Comparison of ENCODE assay signal across 22 cellular contexts in genomic region chr10:7971949-7972348, GRCh38.
DNase-seq lines count a peak whose midpoint lies in the region; ATAC-seq, FAIRE-seq and TF ChIP-seq lines count a peak whose summit lies in the region.
"Had no signal": no experiment of that assay in that cellular context is flagged by ENCODE, and none has a peak within 500 bp of the region (broad histone marks: within the 10 kb centered on the region; RNA-seq: fewer than 3 reads in every experiment).

No MANE protein-coding gene starts in this region.

- no peak overlapping the region for H3K9ac ChIP-seq in HepG2 (ENCODE audit: insufficient read depth, low read depth, low read length)

- DNase-seq in HCEC 1CT = peak; percentile 9
- peak; percentile 12 for DNase-seq in NCI-H460 (ENCODE audit: extremely low read depth, low read depth)
- peak; percentile 45 for DNase-seq in dermis blood vessel endothelial cell
- peak; percentile 25 to 54 for DNase-seq in lung microvascular endothelial cell (ENCODE audit: low read depth in 2 of 2)
- no peak for DNase-seq in activated gamma-delta T cell treated with Interleukin-2 at 50 U/mL for 16 hours
- DNase-seq in effector memory CD8-positive, alpha-beta T cell = no peak
- DNase-seq in HepG2 (ENCODE audit: low spot score) = no peak
- DNase-seq: CD8-positive, alpha-beta T cell; COR-L47; DMS153; DMS79 treated with DMSO at 0.1 percent for 48 hours; EL; GDM1; GOT3; H9; HFFc6 had no signal

- in situ Hi-C loops in HepG2 (cut with HindIII; ENCODE audit: extremely low pct_ligation_motif_present, low pct_unique_long_range_greater_than_20kb) = no loop called here

- BruUV-seq in HepG2 (replicated peaks; lab: Mats Ljungman, UMichigan) = no TSS peak

- POLR2A ChIA-PET in HepG2 (lab: Yijun Ruan, JAX) = no interaction called here

- no peak for TF ChIP-seq POLR2A in HepG2 (IDR thresholded peaks at IDR 0.05; ENCODE audit: insufficient read depth in 1 of 2, low read depth in 2 of 2, low read length in 2 of 2)

- no peak for FAIRE-seq in HepG2 (lab: Jason Lieb, UNC)
- FAIRE-seq: A549, D721Med, GM12892, GM19239, HTR-8/SVneo had no signal

- H3K27ac Mint-ChIP-seq in effector memory CD8-positive, alpha-beta T cell = no peak overlapping the region
- H3K27ac Mint-ChIP-seq: CD14-positive monocyte; CD8-positive, alpha-beta T cell; H9; HFFc6 had no signal

- TF ChIP-seq CTCF in HepG2 (CRISPR knock-in tag; IDR thresholded peaks at IDR 0.05) = no peak

- H3K4me2 ChIP-seq in HepG2 (ENCODE audit: low read depth, low read length) = no peak overlapping the region
- H3K4me2 ChIP-seq: A549 had no signal

- H3K4me1 ChIP-seq in HepG2 (ENCODE audit: insufficient read depth, low read length) = no peaks in the 10 kb centered on the region
- H3K4me1 ChIP-seq: A549 had no signal

- H3K27me3 ChIP-seq in HepG2 (ENCODE audit: control insufficient read depth in 1 of 2, insufficient read depth in 2 of 2, low read length in 2 of 2) = no peaks in the 10 kb centered on the region

- no peaks in the 10 kb centered on the region for H3K9me3 Mint-ChIP-seq in effector memory CD8-positive, alpha-beta T cell
- H3K9me3 Mint-ChIP-seq: CD8-positive, alpha-beta T cell; H9; HFFc6 had no signal

- no peak overlapping the region for H3K4me3 ChIP-seq in HepG2 (replicated peaks in 1 of 3; ENCODE audit: insufficient read depth in 1 of 3, low read depth in 2 of 3, low read length in 3 of 3)
- H3K4me3 ChIP-seq: A549 had no signal

- no peak overlapping the region for H2AFZ ChIP-seq in HepG2 (ENCODE audit: low read length)

- H3K79me2 ChIP-seq in HepG2 (ENCODE audit: insufficient read depth, low read length) = no peaks in the 10 kb centered on the region

- peaks cover 4 to 11% of the 10 kb centered on the region in 2 donors for H3K4me1 Mint-ChIP-seq in effector memory CD8-positive, alpha-beta T cell (ENCODE audit: low read depth in 2 of 2)

- no peak for TF ChIP-seq EP300 in HepG2 (IDR thresholded peaks at IDR 0.05; ENCODE audit: low read depth in 2 of 2, low read length in 2 of 2)
- no peak for TF ChIP-seq EP300 in HepG2 (CRISPR knock-in tag; IDR thresholded peaks at IDR 0.05; ENCODE audit: borderline replicate concordance)

- peaks cover 0 to 4% of the 10 kb centered on the region in 2 experiments; a peak in 1 of 5 replicates for H3K36me3 ChIP-seq in HepG2 (replicated peaks in 1 of 2; ENCODE audit: control insufficient read depth in 1 of 2, insufficient read depth in 2 of 2, low read length in 2 of 2)

- CTCF ChIA-PET in HepG2 (lab: Yijun Ruan, JAX; ENCODE audit: low intra/inter-chr PET ratio, low total read pairs) = no interaction called here

- no peak for ATAC-seq in effector memory CD8-positive, alpha-beta T cell (replicated peaks)
- no peak for ATAC-seq in HepG2
- ATAC-seq: A549; CD8-positive, alpha-beta T cell had no signal

- no peak overlapping the region for H3K27ac ChIP-seq in HepG2 (ENCODE audit: extremely low read length, insufficient read depth, low read length)
- H3K27ac ChIP-seq: A549 had no signal

- no peak for TF ChIP-seq RAD21 in HepG2 (CRISPR knock-in tag; IDR thresholded peaks at IDR 0.05)

- H3K36me3 Mint-ChIP-seq in effector memory CD8-positive, alpha-beta T cell (ENCODE audit: insufficient read depth) = no peaks in the 10 kb centered on the region

- H3K4me3 Mint-ChIP-seq in effector memory CD8-positive, alpha-beta T cell = no peak overlapping the region
- H3K4me3 Mint-ChIP-seq: CD14-positive monocyte; CD8-positive, alpha-beta T cell; H9; HFFc6 had no signal

- intact Hi-C loops in HepG2 (cut with micrococcal nuclease; ENCODE audit: unreplicated experiment) = no loop called here

- WGBS in HepG2 (ENCODE audit: low lambda C conversion rate) = 90% methylated on average over 3 of the region's 3 CpGs

- H3K27me3 Mint-ChIP-seq in effector memory CD8-positive, alpha-beta T cell = no peaks in the 10 kb centered on the region

- no peaks in the 10 kb centered on the region for H4K20me1 ChIP-seq in HepG2 (ENCODE audit: insufficient read depth, low read length)

- no peaks in the 10 kb centered on the region for H3K9me3 ChIP-seq in HepG2 (ENCODE audit: low read length)
- H3K9me3 ChIP-seq: A549 had no signal

TF ChIP-seq in HepG2, 621 proteins besides CTCF, POLR2A, EP300 and RAD21:
- TF ChIP-seq GATA4 (IDR thresholded peaks at IDR 0.05; ENCODE audit: borderline replicate concordance, low read depth) = no peak
- no peak for TF ChIP-seq SOX6 (IDR thresholded peaks at IDR 0.05)
- TF ChIP-seq SOX6 (CRISPR knock-in tag; IDR thresholded peaks at IDR 0.05) = no peak
- TF ChIP-seq ZNF10 (CRISPR knock-in tag; IDR thresholded peaks at IDR 0.05; ENCODE audit: borderline replicate concordance, low read depth) = no peak
- no peak for TF ChIP-seq ZNF605 (CRISPR knock-in tag; IDR thresholded peaks at IDR 0.05)
- TF ChIP-seq ZNF709 (CRISPR knock-in tag; IDR thresholded peaks at IDR 0.05) = no peak
- no peak for TF ChIP-seq HOXA7 (CRISPR knock-in tag; IDR thresholded peaks at IDR 0.05)
- TF ChIP-seq HNF4G (IDR thresholded peaks at IDR 0.05; ENCODE audit: borderline replicate concordance, low read depth, low read length) = no peak
- TF ChIP-seq HNF4G (CRISPR knock-in tag; IDR thresholded peaks at IDR 0.05; ENCODE audit: borderline replicate concordance, low read depth) = no peak
TF ChIP-seq in HepG2: peak in this region for 0.

Comparison
In these comparisons a context has a peak if more than half of its experiments do, and no peak if none do; other contexts are left out.
1. DNase-seq: peak in HCEC 1CT (single experiment), NCI-H460 (single experiment), dermis blood vessel endothelial cell (single experiment) and lung microvascular endothelial cell (2 of 2); none in activated gamma-delta T cell treated with Interleukin-2 at 50 U/mL for 16 hours (single experiment), effector memory CD8-positive, alpha-beta T cell (0 of 3) and HepG2 (single experiment).